Comparison of ENCODE assay signal across 28 cellular contexts in the genomic region with DNA sequence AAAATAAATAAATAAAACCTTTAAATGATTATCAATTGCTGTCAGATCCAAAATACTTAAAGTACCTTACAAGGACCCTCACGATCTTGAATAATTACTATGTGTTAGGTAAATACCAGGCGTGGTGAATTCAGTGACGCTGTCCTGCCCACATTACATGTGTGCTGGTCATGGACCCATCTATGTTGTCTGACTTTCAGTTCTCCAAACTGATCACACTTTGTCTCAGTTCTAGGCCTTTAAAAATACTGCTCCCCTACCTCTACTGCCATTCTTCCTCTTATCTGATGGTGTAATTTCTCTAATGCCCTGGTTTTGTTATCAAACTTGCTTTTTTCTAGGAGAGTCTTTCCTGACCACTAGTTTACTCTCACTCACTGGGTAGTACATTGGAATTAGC.
"Had no signal": no experiment of that assay in that cellular context is flagged by ENCODE, and none has a peak within 500 bp of the region (broad histone marks: within the 10 kb centered on the region; RNA-seq: fewer than 3 reads in every experiment).

No MANE protein-coding gene starts in this region.

- H3K4me1 Mint-ChIP-seq: activated CD4-positive, alpha-beta memory T cell treated with anti-CD3 and anti-CD28 coated beads, Interleukin-2, amount 10 ng/mL, durations not matched to agents 7 days and 5 days; activated CD4-positive, alpha-beta T cell treated with anti-CD3 and anti-CD28 coated beads, Interleukin-2, amount 10 ng/mL, durations not matched to agents 7 days and 5 days; T-helper 17 cell had no signal

- H3K27ac Mint-ChIP-seq: activated CD4-positive, alpha-beta memory T cell treated with anti-CD3 and anti-CD28 coated beads, Interleukin-2, amount 10 ng/mL, durations not matched to agents 7 days and 5 days; activated CD4-positive, alpha-beta T cell treated with anti-CD3 and anti-CD28 coated beads, Interleukin-2, amount 10 ng/mL, durations not matched to agents 7 days and 5 days; activated naive CD8-positive, alpha-beta T cell; activated T-cell treated with anti-CD3 and anti-CD28 coated beads, Interleukin-2, amount 50 U/mL, for 24 hours; activated T-cell treated with anti-CD3 and anti-CD28 coated beads, Interleukin-2, amount 50 U/mL, for 72 hours; effector memory CD8-positive, alpha-beta T cell; T-helper 17 cell; T-helper 2 cell treated with Interferon-gamma antibody and Interleukin-4, amounts not matched to agents 5 μg/mL and 100 μg/mL, for 36 hours had no signal

- H3K27me3 Mint-ChIP-seq: activated CD4-positive, alpha-beta memory T cell treated with anti-CD3 and anti-CD28 coated beads, Interleukin-2, amount 10 ng/mL, durations not matched to agents 7 days and 5 days; activated CD4-positive, alpha-beta T cell treated with anti-CD3 and anti-CD28 coated beads, Interleukin-2, amount 10 ng/mL, durations not matched to agents 7 days and 5 days; activated naive CD8-positive, alpha-beta T cell; activated T-cell treated with anti-CD3 and anti-CD28 coated beads, Interleukin-2, amount 50 U/mL, for 24 hours; effector memory CD8-positive, alpha-beta T cell; T-helper 17 cell had no signal

- H3K4me3 Mint-ChIP-seq: activated CD4-positive, alpha-beta memory T cell treated with anti-CD3 and anti-CD28 coated beads, Interleukin-2, amount 10 ng/mL, durations not matched to agents 7 days and 5 days; activated CD4-positive, alpha-beta T cell treated with anti-CD3 and anti-CD28 coated beads, Interleukin-2, amount 10 ng/mL, durations not matched to agents 7 days and 5 days; activated naive CD8-positive, alpha-beta T cell; activated T-cell treated with anti-CD3 and anti-CD28 coated beads, Interleukin-2, amount 50 U/mL, for 24 hours; activated T-cell treated with anti-CD3 and anti-CD28 coated beads, Interleukin-2, amount 50 U/mL, for 72 hours; effector memory CD8-positive, alpha-beta T cell; T-helper 17 cell; T-helper 2 cell treated with Interferon-gamma antibody and Interleukin-4, amounts not matched to agents 5 μg/mL and 100 μg/mL, for 36 hours had no signal

- ATAC-seq: activated T-cell treated with anti-CD3 and anti-CD28 coated beads, Interleukin-2, amount 50 U/mL, for 72 hours; effector memory CD8-positive, alpha-beta T cell; foreskin keratinocyte; gastroesophageal sphincter; heart right ventricle; T-helper 17 cell had no signal

- DNase-seq: activated CD4-positive, alpha-beta memory T cell treated with anti-CD3 and anti-CD28 coated beads, Interleukin-2, amount 10 ng/mL, durations not matched to agents 7 days and 5 days; activated CD4-positive, alpha-beta T cell treated with anti-CD3 and anti-CD28 coated beads for 4 hours; activated CD4-positive, alpha-beta T cell treated with anti-CD3 and anti-CD28 coated beads, Interleukin-2, amount 10 ng/mL, durations not matched to agents 7 days and 5 days; activated CD4-positive, alpha-beta T cell treated with anti-CD3 and anti-CD28 coated beads, Interleukin-2, amount 50 U/mL, for 4 hours; activated CD4-positive, CD25-positive, alpha-beta regulatory T cell; activated CD4-positive, CD25-positive, alpha-beta regulatory T cell treated with anti-CD3 and anti-CD28 coated beads, Interleukin-2, amount 50 U/mL, for 72 hours; activated CD8-positive, alpha-beta memory T cell treated with anti-CD3 and anti-CD28 coated beads, Interleukin-2, amount 50 U/mL, for 48 hours; activated gamma-delta T cell treated with Interleukin-2 at 50 U/mL for 16 hours; activated naive CD4-positive, alpha-beta T cell treated with anti-CD3 and anti-CD28 coated beads, Interleukin-2, amount 50 U/mL, for 16 hours; activated naive CD4-positive, alpha-beta T cell treated with Interleukin-2 at 50 U/mL for 16 hours; activated T-cell treated with anti-CD3 and anti-CD28 coated beads for 4 hours; activated T-cell treated with anti-CD3 and anti-CD28 coated beads, Interleukin-2, amount 50 U/mL, for 24 hours; activated T-cell treated with anti-CD3 and anti-CD28 coated beads, Interleukin-2, amount 50 U/mL, for 72 hours; amniotic stem cell; anterior cingulate cortex; brain microvascular endothelial cell; cortex of kidney; dermis blood vessel endothelial cell; effector CD4-positive, alpha-beta T cell; effector memory CD8-positive, alpha-beta T cell; erythroblast; foreskin keratinocyte; heart right ventricle; T-helper 17 cell; T1000 had no signal

- H3K36me3 Mint-ChIP-seq: activated naive CD8-positive, alpha-beta T cell had no signal
